Comparison of ENCODE assay signal across 7 cellular contexts in the genomic region with DNA sequence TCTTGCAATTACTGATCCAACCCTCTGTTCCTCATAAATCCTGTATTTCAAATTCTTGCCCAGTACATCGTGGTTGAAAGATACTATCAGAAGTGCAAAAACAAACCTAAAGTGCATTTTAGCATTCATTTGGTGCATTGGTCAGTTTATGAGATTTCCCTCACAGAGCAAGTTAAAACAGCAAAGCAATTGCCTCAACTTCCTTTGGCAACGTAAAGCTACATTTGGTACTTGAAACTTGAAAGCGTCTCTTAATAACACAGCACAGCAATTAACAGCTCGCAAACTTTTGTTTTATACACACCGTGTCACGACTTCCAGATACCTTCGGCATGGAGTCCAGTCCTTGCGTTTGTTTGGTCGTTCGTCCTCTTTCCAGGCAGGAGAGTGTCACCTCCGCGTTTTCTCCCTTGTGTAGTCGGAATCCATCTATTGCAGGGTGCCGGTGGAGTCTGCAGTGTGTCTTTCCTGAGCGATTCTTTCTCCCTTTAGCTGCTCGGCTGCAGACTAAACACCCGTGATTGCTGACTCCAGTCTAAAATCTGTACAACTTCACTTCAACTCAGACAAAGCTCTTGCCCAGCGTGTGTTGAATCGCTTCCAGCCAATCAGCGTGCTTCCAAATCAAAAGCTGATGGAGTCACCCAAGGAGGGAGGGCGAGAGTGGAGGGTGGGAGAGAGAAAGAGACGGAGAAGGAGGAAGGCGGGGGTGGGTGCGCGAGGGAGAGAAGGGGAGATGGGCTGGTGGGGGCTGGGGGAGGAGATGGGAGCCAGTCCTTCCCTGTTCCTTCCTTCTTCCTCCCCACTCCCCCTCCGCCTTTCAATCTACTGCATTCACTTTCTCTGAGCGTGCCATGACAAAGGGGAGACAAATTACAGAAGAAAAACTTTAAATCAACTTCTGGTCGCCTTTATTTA. TPM values are rescaled to one million over a fixed set of nuclear protein-coding genes. Genes with fewer than 3 reads are reported as not detected.
DNase-seq lines count a peak whose midpoint lies in the region; ATAC-seq lines count a peak whose summit lies in the region.

A gene with protein sequence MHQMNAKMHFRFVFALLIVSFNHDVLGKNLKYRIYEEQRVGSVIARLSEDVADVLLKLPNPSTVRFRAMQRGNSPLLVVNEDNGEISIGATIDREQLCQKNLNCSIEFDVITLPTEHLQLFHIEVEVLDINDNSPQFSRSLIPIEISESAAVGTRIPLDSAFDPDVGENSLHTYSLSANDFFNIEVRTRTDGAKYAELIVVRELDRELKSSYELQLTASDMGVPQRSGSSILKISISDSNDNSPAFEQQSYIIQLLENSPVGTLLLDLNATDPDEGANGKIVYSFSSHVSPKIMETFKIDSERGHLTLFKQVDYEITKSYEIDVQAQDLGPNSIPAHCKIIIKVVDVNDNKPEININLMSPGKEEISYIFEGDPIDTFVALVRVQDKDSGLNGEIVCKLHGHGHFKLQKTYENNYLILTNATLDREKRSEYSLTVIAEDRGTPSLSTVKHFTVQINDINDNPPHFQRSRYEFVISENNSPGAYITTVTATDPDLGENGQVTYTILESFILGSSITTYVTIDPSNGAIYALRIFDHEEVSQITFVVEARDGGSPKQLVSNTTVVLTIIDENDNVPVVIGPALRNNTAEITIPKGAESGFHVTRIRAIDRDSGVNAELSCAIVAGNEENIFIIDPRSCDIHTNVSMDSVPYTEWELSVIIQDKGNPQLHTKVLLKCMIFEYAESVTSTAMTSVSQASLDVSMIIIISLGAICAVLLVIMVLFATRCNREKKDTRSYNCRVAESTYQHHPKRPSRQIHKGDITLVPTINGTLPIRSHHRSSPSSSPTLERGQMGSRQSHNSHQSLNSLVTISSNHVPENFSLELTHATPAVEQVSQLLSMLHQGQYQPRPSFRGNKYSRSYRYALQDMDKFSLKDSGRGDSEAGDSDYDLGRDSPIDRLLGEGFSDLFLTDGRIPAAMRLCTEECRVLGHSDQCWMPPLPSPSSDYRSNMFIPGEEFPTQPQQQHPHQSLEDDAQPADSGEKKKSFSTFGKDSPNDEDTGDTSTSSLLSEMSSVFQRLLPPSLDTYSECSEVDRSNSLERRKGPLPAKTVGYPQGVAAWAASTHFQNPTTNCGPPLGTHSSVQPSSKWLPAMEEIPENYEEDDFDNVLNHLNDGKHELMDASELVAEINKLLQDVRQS (minus strand): TSS at position 544 of the 918 bp plus-strand sequence. CDS start 406 bp downstream, at position 138.

- H3K4me3 ChIP-seq in iPS-18c (ENCODE audit: insufficient read depth, low read depth, low read length) (peak within 1 kb of the TSS; percentile 83), skeletal muscle satellite cell (ENCODE audit: low read length) (peak within 1 kb of the TSS; percentile 85)

- H3K4me1 ChIP-seq in skeletal muscle satellite cell (ENCODE audit: control insufficient read depth, insufficient read depth, low read length), result peaks cover 29% of the 10 kb centered on the region

- peak within 1 kb of the TSS; percentile 81 for H3K4me2 ChIP-seq in skeletal muscle satellite cell (ENCODE audit: low read length)

- H3K9me3 ChIP-seq in iPS-18c (ENCODE audit: control insufficient read depth, insufficient read depth, low read length), result no peaks in the 10 kb centered on the region
- H3K9me3 ChIP-seq in skeletal muscle satellite cell (replicated peaks; ENCODE audit: low read length), result no peaks in the 10 kb centered on the region

- peak; percentile 97 for DNase-seq in GM04504 (ENCODE audit: low read depth)
- DNase-seq in GOT3 (lab: John Stamatoyannopoulos, UW), result peak; percentile 5
- peak; percentile 18 for DNase-seq in NCI-H226
- DNase-seq in T47D (ENCODE audit: low read depth in 1 of 2, low spot score in 1 of 2), result peak; percentile 9 to 65

- ATAC-seq in HG02870 (IDR thresholded peaks at IDR 0.05; ENCODE audit: unreplicated experiment), result no peak

- in situ Hi-C loops in T47D (cut with HindIII; ENCODE audit: low pct_unique_long_range_greater_than_20kb, low sequenced_read_pairs), result no loop called here

- H3K36me3 ChIP-seq in skeletal muscle satellite cell (ENCODE audit: insufficient read depth, low read length), result peaks cover 29% of the 10 kb centered on the region

- H3K27me3 ChIP-seq in skeletal muscle satellite cell (ENCODE audit: control insufficient read depth, insufficient read depth, low read length), result no peaks in the 10 kb centered on the region

- H3K9ac ChIP-seq in skeletal muscle satellite cell (ENCODE audit: low read depth, low read length), result peak within 1 kb of the TSS; percentile 82

RNA-seq across cellular contexts. Expression of the gene that starts here (rescaled TPM):
- total RNA-seq in skeletal muscle satellite cell (2012; rRNA removed), result 51.0 and 53.3 TPM in 2 replicates

Comparison
In these comparisons a context has a peak if more than half of its experiments do, and no peak if none do; other contexts are left out.
1. DNase-seq: peak in every context shown above with its lines; median percentile 97 in GM04504; 37 in T47D; 18 in NCI-H226; 5 in GOT3.